Comparison of ENCODE assay signal across 11 cellular contexts in the genomic region with DNA sequence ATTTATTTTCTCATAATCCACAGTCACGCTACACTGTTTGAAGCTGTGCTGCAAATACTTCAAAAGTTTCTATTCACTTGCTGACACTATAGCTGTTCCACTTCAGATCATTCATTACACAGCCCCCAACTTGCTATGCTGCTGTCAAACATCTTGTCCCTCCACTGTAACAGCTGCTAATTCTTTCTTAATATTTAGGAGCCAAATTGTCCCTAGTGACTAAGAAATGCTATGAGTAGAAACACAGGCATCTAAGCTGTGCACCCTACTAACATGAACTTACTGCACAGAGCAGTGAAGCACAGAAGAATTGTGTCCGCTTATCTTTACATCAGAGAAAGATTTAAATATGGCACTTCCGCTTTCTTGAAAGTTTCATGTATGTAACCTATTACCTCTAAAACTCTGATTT.
DNase-seq lines count a peak whose midpoint lies in the region; ATAC-seq and TF ChIP-seq lines count a peak whose summit lies in the region.
"Had no signal": no experiment of that assay in that cellular context is flagged by ENCODE, and none has a peak within 500 bp of the region (broad histone marks: within the 10 kb centered on the region; RNA-seq: fewer than 3 reads in every experiment).

No MANE protein-coding gene starts in this region.

- H3K4me3 ChIP-seq in smooth muscle cell (no peak overlapping the region), coronary artery (no peak overlapping the region)

- no peak for TF ChIP-seq CTCF in smooth muscle cell (IDR thresholded peaks at IDR 0.05; ENCODE audit: borderline replicate concordance, insufficient read depth, poor library complexity, severe bottlenecking)
- no peak for TF ChIP-seq CTCF in coronary artery (IDR thresholded peaks at IDR 0.05)

- WGBS in smooth muscle cell (ENCODE audit: low lambda C conversion rate) = 61% methylated on average over 3 of the region's 3 CpGs

- H4K20me1 ChIP-seq in smooth muscle cell (ENCODE audit: low read depth) = no peaks in the 10 kb centered on the region

- no peaks in the 10 kb centered on the region for H3K79me2 ChIP-seq in smooth muscle cell (ENCODE audit: low read depth)

- H3K9me3 ChIP-seq in smooth muscle cell (replicated peaks; ENCODE audit: low read depth) = no peaks in the 10 kb centered on the region

- H2AFZ ChIP-seq in smooth muscle cell (ENCODE audit: low read depth) = no peak overlapping the region

- H3K9ac ChIP-seq in smooth muscle cell (ENCODE audit: low read depth) = no peak overlapping the region

- H3K27me3 ChIP-seq in smooth muscle cell (ENCODE audit: low read depth) = no peaks in the 10 kb centered on the region

- no peaks in the 10 kb centered on the region for H3F3A ChIP-seq in smooth muscle cell (ENCODE audit: low read depth)

- H3K4me2 ChIP-seq in smooth muscle cell = peak overlapping the region; percentile 38

- peak; percentile 89 for DNase-seq in LHCN-M2 (ENCODE audit: low read depth)
- no peak for DNase-seq in smooth muscle cell (lab: John Stamatoyannopoulos, UW; ENCODE audit: unreplicated experiment)
- no peak for DNase-seq in NCI-H774 (lab: John Stamatoyannopoulos, UW)
- DNase-seq in NCI-H1930 (lab: John Stamatoyannopoulos, UW) = no peak
- no peak for DNase-seq in coronary artery (ENCODE audit: low spot score)
- DNase-seq: activated naive CD4-positive, alpha-beta T cell treated with anti-CD3 and anti-CD28 coated beads, Interleukin-2, amount 50 U/mL, for 16 hours; left colon; stimulated activated naive CD4-positive, alpha-beta T cell treated with Interleukin-2 at 50 U/mL for 16 hours had no signal

- peak overlapping the region; percentile 69 for H3K27ac ChIP-seq in smooth muscle cell (ENCODE audit: low read depth)
- no peak overlapping the region for H3K27ac ChIP-seq in coronary artery

- ATAC-seq in GM19328 (IDR thresholded peaks at IDR 0.05; ENCODE audit: unreplicated experiment) (peak; percentile 64), HG02852 (IDR thresholded peaks at IDR 0.05; ENCODE audit: unreplicated experiment) (peak; percentile 84)
- ATAC-seq: left colon, sciatic nerve had no signal

- H3K36me3 ChIP-seq in smooth muscle cell (ENCODE audit: low read depth) = no peaks in the 10 kb centered on the region

- no peaks in the 10 kb centered on the region for H3K4me1 ChIP-seq in smooth muscle cell (ENCODE audit: low read depth)
